ENCODE assay signal across 12 cellular contexts in the genomic region with DNA sequence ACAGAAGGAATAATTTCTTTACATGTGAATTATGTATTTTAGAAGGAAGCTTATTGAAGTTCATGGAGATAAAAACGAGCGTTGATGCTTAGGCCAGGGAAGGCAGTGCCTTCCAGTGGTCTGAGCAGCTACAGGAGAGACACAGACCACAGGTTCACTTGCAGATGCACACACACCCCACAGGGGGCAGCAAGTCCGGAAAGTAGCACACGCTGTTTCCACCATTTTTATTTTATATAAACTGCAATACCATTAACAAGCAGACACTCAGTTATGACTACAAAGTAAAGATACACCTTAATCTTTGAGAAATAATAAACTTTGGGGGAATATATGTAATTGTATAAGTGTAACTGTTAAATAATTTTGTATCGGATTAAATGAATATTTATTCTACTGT. TPM values are rescaled to one million over a fixed set of nuclear protein-coding genes. Genes with fewer than 3 reads are reported as not detected.
DNase-seq lines count a peak whose midpoint lies in the region; ATAC-seq, FAIRE-seq and TF ChIP-seq lines count a peak whose summit lies in the region.
"Had no signal": no experiment of that assay in that cellular context is flagged by ENCODE, and none has a peak within 500 bp of the region (broad histone marks: within the 10 kb centered on the region; RNA-seq: fewer than 3 reads in every experiment).

No MANE protein-coding gene starts in this region.

- H3K79me2 ChIP-seq in HepG2 (ENCODE audit: insufficient read depth, low read length) = no peaks in the 10 kb centered on the region

- POLR2A ChIA-PET in WTC11 (lab: Charles Lee) (no interaction called here), HepG2 (lab: Yijun Ruan, JAX) (no interaction called here)

- H3K4me3 ChIP-seq in HepG2 (replicated peaks in 1 of 3; ENCODE audit: insufficient read depth in 1 of 3, low read depth in 2 of 3, low read length in 3 of 3) = no peak overlapping the region
- H3K4me3 ChIP-seq: vagina had no signal

- no peaks in the 10 kb centered on the region for H3K36me3 ChIP-seq in HepG2 (replicated peaks in 1 of 2; ENCODE audit: control insufficient read depth in 1 of 2, insufficient read depth in 2 of 2, low read length in 2 of 2)
- H3K36me3 ChIP-seq: vagina had no signal

- TF ChIP-seq CTCF in HFFc6 (IDR thresholded peaks at IDR 0.05) (peak; percentile 40; the same call in 1 of the 2 replicates), WTC11 (IDR thresholded peaks at IDR 0.05) (peak; percentile 31; the same call in 1 of the 2 replicates), HepG2 (CRISPR knock-in tag; IDR thresholded peaks at IDR 0.05) (peak; percentile 29)

- FAIRE-seq in HepG2 (lab: Jason Lieb, UNC) = peak; percentile 15
- no peak for FAIRE-seq in frontal cortex (lab: Jason Lieb, UNC)

- intact Hi-C loops in HepG2 (cut with micrococcal nuclease; ENCODE audit: unreplicated experiment) = no loop called here

- no peaks in the 10 kb centered on the region for H3K4me1 Mint-ChIP-seq in HFFc6 (ENCODE audit: low read depth)
- peaks cover 23% of the 10 kb centered on the region for H3K4me1 Mint-ChIP-seq in WTC11

- H3K9me3 Mint-ChIP-seq in HFFc6 (peaks cover 42% of the 10 kb centered on the region), WTC11 (no peaks in the 10 kb centered on the region)

- H3K4me1 ChIP-seq in HepG2 (ENCODE audit: insufficient read depth, low read length) = peaks cover 63% of the 10 kb centered on the region
- H3K4me1 ChIP-seq: vagina had no signal

- in situ Hi-C loops in HepG2 (cut with HindIII; ENCODE audit: extremely low pct_ligation_motif_present, low pct_unique_long_range_greater_than_20kb) = no loop called here

- DNase-seq in CMK (ENCODE audit: low read depth) (peak; percentile 18), HFFc6 (no peak), WTC11 (ENCODE audit: low spot score) (no peak), HepG2 (ENCODE audit: low spot score) (peak; percentile 44), frontal cortex (ENCODE audit: low spot score in 2 of 2) (no peak)
- DNase-seq: EL, hypothalamus, NCI-H187 treated with DMSO at 0.1 percent for 48 hours had no signal

- H4K20me1 ChIP-seq in HepG2 (ENCODE audit: insufficient read depth, low read length) = no peaks in the 10 kb centered on the region

- H3K27ac ChIP-seq in HepG2 (ENCODE audit: extremely low read length, insufficient read depth, low read length) = no peak overlapping the region
- H3K27ac ChIP-seq: vagina had no signal

- no peak for TF ChIP-seq EP300 in HepG2 (IDR thresholded peaks at IDR 0.05; ENCODE audit: low read depth in 2 of 2, low read length in 2 of 2)
- no peak for TF ChIP-seq EP300 in HepG2 (CRISPR knock-in tag; IDR thresholded peaks at IDR 0.05; ENCODE audit: borderline replicate concordance)

- no peak for TF ChIP-seq POLR2A in HepG2 (IDR thresholded peaks at IDR 0.05; ENCODE audit: insufficient read depth in 1 of 2, low read depth in 2 of 2, low read length in 2 of 2)

- no peak overlapping the region for H3K4me2 ChIP-seq in HepG2 (ENCODE audit: low read depth, low read length)

- H3K4me3 Mint-ChIP-seq in HFFc6 (no peak overlapping the region), WTC11 (no peak overlapping the region)

- H3K36me3 Mint-ChIP-seq in HFFc6 (ENCODE audit: low read depth) = no peaks in the 10 kb centered on the region; the same call in 1 of the 2 replicates
- no peaks in the 10 kb centered on the region for H3K36me3 Mint-ChIP-seq in WTC11

- 68% methylated on average over 5 of the region's 5 CpGs for WGBS in HepG2 (ENCODE audit: low lambda C conversion rate)

- H3K27ac Mint-ChIP-seq in HFFc6 = no peak overlapping the region
- no peak overlapping the region; the same call in 1 of the 2 replicates for H3K27ac Mint-ChIP-seq in WTC11

- H2AFZ ChIP-seq in HepG2 (ENCODE audit: low read length) = no peak overlapping the region

- H3K9ac ChIP-seq in HepG2 (ENCODE audit: insufficient read depth, low read depth, low read length) = no peak overlapping the region

- H3K27me3 Mint-ChIP-seq in HFFc6 (ENCODE audit: insufficient read depth) (peaks cover 2% of the 10 kb centered on the region; the same call in 1 of the 2 replicates), WTC11 (ENCODE audit: low read depth) (peaks cover 10% of the 10 kb centered on the region)

- no peak for TF ChIP-seq RAD21 in HepG2 (CRISPR knock-in tag; IDR thresholded peaks at IDR 0.05)

- CTCF ChIA-PET in WTC11 (lab: Charles Lee) (interaction anchor here (0.6 to 2.2 kb wide), 13 partner anchors 9 to 273 kb away, joined by 3 to 11 read pairs (median 4); partner anchors contain the start of gene DACT2), HepG2 (lab: Yijun Ruan, JAX; ENCODE audit: low intra/inter-chr PET ratio, low total read pairs) (interaction anchor here (1.1 to 1.2 kb wide), 2 partner anchors 23 to 131 kb away, joined by 3 to 4 read pairs; no protein-coding TSS in a partner anchor)

- ATAC-seq in WTC11 = peak; percentile 43
- peak; percentile 42; the same call in 2 of the 3 replicates for ATAC-seq in HepG2
- ATAC-seq in HG03196 (IDR thresholded peaks at IDR 0.05; ENCODE audit: unreplicated experiment) = no peak
- ATAC-seq in GM21717 (IDR thresholded peaks at IDR 0.05; ENCODE audit: unreplicated experiment) = no peak
- ATAC-seq in GM21526 (IDR thresholded peaks at IDR 0.05; ENCODE audit: low FRiP score, unreplicated experiment) = no peak

- H3K27me3 ChIP-seq in HepG2 (ENCODE audit: control insufficient read depth in 1 of 2, insufficient read depth in 2 of 2, low read length in 2 of 2) = no peaks in the 10 kb centered on the region
- H3K27me3 ChIP-seq: vagina had no signal

- BruUV-seq in HepG2 (replicated peaks; lab: Mats Ljungman, UMichigan) = no TSS peak

- no peaks in the 10 kb centered on the region for H3K9me3 ChIP-seq in HepG2 (ENCODE audit: low read length)
- H3K9me3 ChIP-seq: vagina had no signal

TF ChIP-seq in HepG2, 621 proteins besides CTCF, POLR2A, EP300 and RAD21 (continues in another document):
- TF ChIP-seq NFIC (IDR thresholded peaks at IDR 0.05; ENCODE audit: low read length) (no peak), MTA1 (CRISPR knock-in tag; IDR thresholded peaks at IDR 0.05; ENCODE audit: borderline replicate concordance) (no peak), SMC3 (IDR thresholded peaks at IDR 0.05; ENCODE audit: low read length) (peak; percentile 49), LCORL (IDR thresholded peaks at IDR 0.05) (no peak), LCORL (CRISPR knock-in tag; IDR thresholded peaks at IDR 0.05) (no peak)
- TF ChIP-seq, protein P1, sequence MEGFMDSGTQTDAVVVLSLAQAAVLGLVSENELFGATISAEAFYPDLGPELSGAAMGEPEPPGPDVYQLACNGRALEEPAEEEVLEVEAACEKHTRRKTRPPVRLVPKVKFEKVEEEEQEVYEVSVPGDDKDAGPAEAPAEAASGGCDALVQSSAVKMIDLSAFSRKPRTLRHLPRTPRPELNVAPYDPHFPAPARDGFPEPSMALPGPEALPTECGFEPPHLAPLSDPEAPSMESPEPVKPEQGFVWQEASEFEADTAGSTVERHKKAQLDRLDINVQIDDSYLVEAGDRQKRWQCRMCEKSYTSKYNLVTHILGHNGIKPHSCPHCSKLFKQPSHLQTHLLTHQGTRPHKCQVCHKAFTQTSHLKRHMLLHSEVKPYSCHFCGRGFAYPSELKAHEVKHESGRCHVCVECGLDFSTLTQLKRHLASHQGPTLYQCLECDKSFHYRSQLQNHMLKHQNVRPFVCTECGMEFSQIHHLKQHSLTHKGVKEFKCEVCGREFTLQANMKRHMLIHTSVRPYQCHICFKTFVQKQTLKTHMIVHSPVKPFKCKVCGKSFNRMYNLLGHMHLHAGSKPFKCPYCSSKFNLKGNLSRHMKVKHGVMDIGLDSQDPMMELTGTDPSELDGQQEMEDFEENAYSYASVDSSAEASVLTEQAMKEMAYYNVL (CRISPR knock-in tag; IDR thresholded peaks at IDR 0.05; ENCODE audit: borderline replicate concordance) = no peak
- TF ChIP-seq, protein P2, sequence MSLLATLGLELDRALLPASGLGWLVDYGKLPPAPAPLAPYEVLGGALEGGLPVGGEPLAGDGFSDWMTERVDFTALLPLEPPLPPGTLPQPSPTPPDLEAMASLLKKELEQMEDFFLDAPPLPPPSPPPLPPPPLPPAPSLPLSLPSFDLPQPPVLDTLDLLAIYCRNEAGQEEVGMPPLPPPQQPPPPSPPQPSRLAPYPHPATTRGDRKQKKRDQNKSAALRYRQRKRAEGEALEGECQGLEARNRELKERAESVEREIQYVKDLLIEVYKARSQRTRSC (CRISPR knock-in tag; IDR thresholded peaks at IDR 0.05; ENCODE audit: low read depth) = no peak

RNA-seq across cellular contexts. Expression of gene DACT2, which starts 13.5 kb away (rescaled TPM):
- total RNA-seq in HFFc6 (2021; fragmentation: NEBNext Ultra II Directional; extraction: Animal tissue kit (Norgen Biotek cat#: 25700)) = not detected
- 3.4 to 4.9 TPM (median 3.8 TPM) in 3 replicates for total RNA-seq in WTC11 (2021)
- total RNA-seq in HepG2 (2016; rRNA removed; fragmentation: Illumina TruSeq; extraction: Trizol) = not detected in 2 replicates
- not detected in 2 replicates for total RNA-seq in HepG2 (2016; cell fraction: cytosol; rRNA removed; fragmentation: Illumina TruSeq; extraction: Trizol; ENCODE audit: low read depth)
- total RNA-seq in HepG2 (2016; cell fraction: insoluble cytoplasmic fraction; rRNA removed; fragmentation: Illumina TruSeq; extraction: Trizol) = not detected in 2 replicates
- total RNA-seq in HepG2 (2016; cell fraction: membrane; rRNA removed; fragmentation: Illumina TruSeq; extraction: Trizol) = not detected in 2 replicates
- total RNA-seq in HepG2 (2016; cell fraction: nucleus; rRNA removed; fragmentation: Illumina TruSeq; extraction: Trizol) = not detected in 2 replicates
- polyA plus RNA-seq in HepG2 (2011; rRNA removed) = 0.10 and 0.15 TPM in 2 replicates
- polyA plus RNA-seq in HepG2 (2011; cell fraction: cytosol; rRNA removed) = 0.12 and 0.23 TPM in 2 replicates
- 0.23 and 0.45 TPM in 2 replicates for polyA plus RNA-seq in HepG2 (2011; cell fraction: nucleus; rRNA removed)
- polyA plus RNA-seq in HepG2 (2012) = not detected in 2 replicates
- not detected in 2 replicates for polyA plus RNA-seq in HepG2 (2016; cell fraction: cytosol; fragmentation: Illumina TruSeq; extraction: Trizol; ENCODE audit: low read depth)
- not detected in 2 replicates for polyA plus RNA-seq in HepG2 (2016; cell fraction: insoluble cytoplasmic fraction; fragmentation: Illumina TruSeq; extraction: Trizol; ENCODE audit: low read depth)
- not detected in 2 replicates for polyA plus RNA-seq in HepG2 (2016; cell fraction: membrane; fragmentation: Illumina TruSeq; extraction: Trizol; ENCODE audit: low read depth)
- not detected in 2 replicates for polyA plus RNA-seq in HepG2 (2016; cell fraction: nucleus; fragmentation: Illumina TruSeq; extraction: Trizol; ENCODE audit: insufficient read depth, low read depth)
- polyA minus RNA-seq in HepG2 (2011; rRNA and poly(A)+ RNA removed; ENCODE audit: low replicate concordance) = 0.26 TPM in 1 of 2 replicates, not detected in the other
- 0.26 and 0.30 TPM in 2 replicates for polyA minus RNA-seq in HepG2 (2011; cell fraction: cytosol; rRNA and poly(A)+ RNA removed)
- 0.25 TPM in 1 of 2 replicates, not detected in the other for polyA minus RNA-seq in HepG2 (2011; cell fraction: nucleus; rRNA and poly(A)+ RNA removed)
- total RNA-seq in frontal cortex = 2.9 TPM

Comparison
In these comparisons a context has a peak if more than half of its experiments do, and no peak if none do; other contexts are left out.
1. DNase-seq: peak in CMK (single experiment) and HepG2 (single experiment); none in HFFc6 (single experiment), WTC11 (single experiment) and frontal cortex (0 of 2).
2. ATAC-seq: peak in WTC11 (single experiment) and HepG2 (single experiment); none in HG03196 (single experiment), GM21717 (single experiment) and GM21526 (single experiment).
3. Peak in every context shown above with its lines, with median percentiles within 50 percentile points of each other: CTCF ChIP-seq.